In the genomic region with DNA sequence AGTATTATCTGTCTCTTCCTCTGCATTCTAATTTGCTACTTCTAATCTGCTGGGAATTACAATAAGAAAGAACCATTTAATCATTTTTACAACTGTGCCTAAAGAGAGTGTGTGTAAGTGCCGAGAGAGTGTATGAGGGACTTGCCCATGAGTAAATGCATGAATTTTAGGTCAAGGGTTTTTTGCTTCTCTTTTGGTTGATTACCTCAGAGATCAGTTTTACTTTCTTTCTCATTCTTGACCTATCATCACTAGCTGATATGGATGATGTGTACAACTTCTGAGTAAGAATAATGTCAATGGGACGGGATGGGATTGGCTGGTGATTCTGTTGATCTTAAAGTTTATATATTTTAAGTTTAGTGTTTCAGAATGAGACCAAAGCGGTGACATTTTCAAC, we compare ENCODE assay signal across 10 cellular contexts. TPM values are rescaled to one million over a fixed set of nuclear protein-coding genes. Genes with fewer than 3 reads are reported as not detected.
A peak's percentile ranks its signal among the peaks of the same experiment; 100 is the strongest.
DNase-seq lines count a peak whose midpoint lies in the region; ATAC-seq and TF ChIP-seq lines count a peak whose summit lies in the region.
"Had no signal": no experiment of that assay in that cellular context is flagged by ENCODE, and none has a peak within 500 bp of the region (broad histone marks: within the 10 kb centered on the region; RNA-seq: fewer than 3 reads in every experiment).

No MANE protein-coding gene starts in this region.

- peaks cover 25% of the 10 kb centered on the region for H3K36me3 ChIP-seq in SU-DHL-6 (ENCODE audit: low read length)
- peaks cover 59% of the 10 kb centered on the region for H3K36me3 ChIP-seq in thymus (ENCODE audit: control insufficient read depth, insufficient read depth)

- DNase-seq in activated T-cell treated with anti-CD3 and anti-CD28 coated beads, Interleukin-2, amount 50 U/mL, for 24 hours: no peak
- DNase-seq in activated T-cell treated with anti-CD3 and anti-CD28 coated beads, Interleukin-2, amount 50 U/mL, for 1 hour: no peak
- no peak for DNase-seq in stimulated activated naive CD4-positive, alpha-beta T cell treated with Interleukin-2 at 50 U/mL for 16 hours (lab: John Stamatoyannopoulos, UW)
- no peak for DNase-seq in ACHN
- DNase-seq in lower leg skin (ENCODE audit: low spot score in 2 of 2): no peak
- DNase-seq: kidney glomerular epithelial cell had no signal

- TF ChIP-seq CTCF in SU-DHL-6 (IDR thresholded peaks at IDR 0.05; ENCODE audit: insufficient read depth, low read length, poor library complexity, severe bottlenecking): no peak
- no peak for TF ChIP-seq CTCF in lower leg skin (IDR thresholded peaks at IDR 0.05)

- in situ Hi-C loops in ACHN (cut with HindIII; ENCODE audit: low pct_ligation_motif_present, low pct_unique_long_range_greater_than_20kb, low sequenced_read_pairs): no loop called here

- H3K27ac Mint-ChIP-seq in activated T-cell treated with anti-CD3 and anti-CD28 coated beads, Interleukin-2, amount 50 U/mL, for 24 hours: peak overlapping the region; percentile 98

- peak overlapping the region; percentile 10; the same call in 1 of the 2 replicates for H3K27ac ChIP-seq in SU-DHL-6 (ENCODE audit: low read depth, low read length)
- peak overlapping the region; percentile 86 for H3K27ac ChIP-seq in thymus (ENCODE audit: low read depth)

- H3K4me1 ChIP-seq in thymus (ENCODE audit: control insufficient read depth, insufficient read depth, low read length): peaks cover 57% of the 10 kb centered on the region

- H3K4me1 Mint-ChIP-seq in activated T-cell treated with anti-CD3 and anti-CD28 coated beads, Interleukin-2, amount 50 U/mL, for 24 hours (ENCODE audit: low read depth): peaks cover 96% of the 10 kb centered on the region

- H3K9me3 Mint-ChIP-seq in activated T-cell treated with anti-CD3 and anti-CD28 coated beads, Interleukin-2, amount 50 U/mL, for 24 hours: peaks cover 4% of the 10 kb centered on the region

- no peaks in the 10 kb centered on the region for H3K9me2 ChIP-seq in SU-DHL-6 (replicated peaks; ENCODE audit: insufficient read depth, low read length)

- no peak overlapping the region for H3K4me3 ChIP-seq in SU-DHL-6 (ENCODE audit: insufficient read depth, low read length, poor library complexity, severe bottlenecking)
- H3K4me3 ChIP-seq in thymus (ENCODE audit: low read length): no peak overlapping the region
- no peak overlapping the region for H3K4me3 ChIP-seq in lower leg skin (ENCODE audit: low read depth, poor library complexity, severe bottlenecking)

- H3K4me3 Mint-ChIP-seq in activated T-cell treated with anti-CD3 and anti-CD28 coated beads, Interleukin-2, amount 50 U/mL, for 24 hours: peak overlapping the region; percentile 72

- TF ChIP-seq POLR2A in lower leg skin (IDR thresholded peaks at IDR 0.05): no peak

- intact Hi-C loops in lower leg skin (cut with DNase I; ENCODE audit: low total_unique reads): no loop called here

- H2AFZ ChIP-seq in SU-DHL-6 (ENCODE audit: low read depth, low read length, severe bottlenecking): no peak overlapping the region

- H3F3A ChIP-seq in SU-DHL-6 (ENCODE audit: insufficient read depth): peaks cover 8% of the 10 kb centered on the region; the same call in 1 of the 2 replicates

- no peak overlapping the region for H3K4me2 ChIP-seq in SU-DHL-6 (ENCODE audit: low read depth, low read length, poor library complexity, severe bottlenecking)

- H3K36me3 Mint-ChIP-seq in activated T-cell treated with anti-CD3 and anti-CD28 coated beads, Interleukin-2, amount 50 U/mL, for 24 hours (ENCODE audit: low read depth): peaks cover 93% of the 10 kb centered on the region

- no peak overlapping the region for H3K9ac ChIP-seq in SU-DHL-6 (ENCODE audit: low read length)

- WGBS in thymus: 81% methylated on average over 3 of the region's 3 CpGs
- 75 to 80% methylated on average over 3 of the region's 3 CpGs for WGBS in lower leg skin, 2 donors

- peaks cover 93% of the 10 kb centered on the region for H3K79me2 ChIP-seq in SU-DHL-6 (ENCODE audit: insufficient read depth, low read length)

- ATAC-seq in HG02840 (IDR thresholded peaks at IDR 0.05; ENCODE audit: low FRiP score, unreplicated experiment): peak; percentile 80

- H4K20me1 ChIP-seq in SU-DHL-6 (ENCODE audit: low read depth, low read length): no peaks in the 10 kb centered on the region

- H3K27me3 Mint-ChIP-seq in activated T-cell treated with anti-CD3 and anti-CD28 coated beads, Interleukin-2, amount 50 U/mL, for 24 hours: no peaks in the 10 kb centered on the region

- H3K9me3 ChIP-seq in SU-DHL-6 (ENCODE audit: insufficient read depth, low read length) (no peaks in the 10 kb centered on the region), thymus (ENCODE audit: control insufficient read depth) (no peaks in the 10 kb centered on the region)

- no peaks in the 10 kb centered on the region for H3K27me3 ChIP-seq in SU-DHL-6 (ENCODE audit: low read length)
- H3K27me3 ChIP-seq in thymus (ENCODE audit: control insufficient read depth, insufficient read depth): no peaks in the 10 kb centered on the region

RNA-seq across cellular contexts. Expression of a gene that starts 47.8 kb away (rescaled TPM):
- polyA plus RNA-seq in thymus: 99.0 TPM
- 10 to 100 TPM in 1 of 4 donors, 1 to 10 TPM in 3; 5.3 to 10.8 (median 7.6) TPM for total RNA-seq in lower leg skin
- total RNA-seq: bronchial epithelial cell had no signal
